In the genomic region with DNA sequence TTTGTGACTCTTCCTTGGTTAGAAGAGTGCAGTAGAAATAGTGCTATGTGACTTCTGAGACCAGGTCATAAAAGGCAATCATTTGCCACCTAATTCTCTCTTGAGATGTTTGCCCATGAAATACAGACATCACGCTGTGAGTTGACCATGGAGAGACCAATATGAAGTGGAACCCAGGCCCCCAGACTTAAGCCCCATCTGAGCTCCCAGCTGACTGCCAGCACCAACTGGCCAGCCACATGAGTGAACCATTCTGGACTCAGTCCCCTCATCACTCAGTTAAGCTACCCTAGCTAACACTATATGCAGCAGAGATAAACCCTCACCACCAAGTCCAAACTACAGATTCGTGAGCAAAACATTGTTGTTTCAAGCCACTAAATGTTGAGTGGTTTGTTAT, we compare ENCODE assay signal across 28 cellular contexts.
"Had no signal": no experiment of that assay in that cellular context is flagged by ENCODE, and none has a peak within 500 bp of the region (broad histone marks: within the 10 kb centered on the region; RNA-seq: fewer than 3 reads in every experiment).

No MANE protein-coding gene starts in this region.

- H3K27ac ChIP-seq: ascending aorta, cardiac muscle cell, VCaP had no signal

- H3K27me3 ChIP-seq: ascending aorta, cardiac muscle cell had no signal

- H3K4me1 ChIP-seq: ascending aorta had no signal

- DNase-seq: activated B cell treated with CpG ODN at 0.5 μM for 24 hours; activated CD4-positive, alpha-beta memory T cell treated with anti-CD3 and anti-CD28 coated beads for 36 hours; activated CD4-positive, alpha-beta T cell treated with anti-CD3 and anti-CD28 coated beads for 4 hours; activated CD4-positive, alpha-beta T cell treated with anti-CD3 and anti-CD28 coated beads, Interleukin-2, amount 10 ng/mL, durations not matched to agents 24 days and 14 days; activated CD4-positive, alpha-beta T cell treated with anti-CD3 and anti-CD28 coated beads, Interleukin-2, amount 50 U/mL, for 1 hour; activated CD4-positive, alpha-beta T cell treated with anti-CD3 and anti-CD28 coated beads, Interleukin-2, amount 50 U/mL, for 4 hours; activated CD4-positive, CD25-positive, alpha-beta regulatory T cell treated with anti-CD3 and anti-CD28 coated beads, Interleukin-2, amount 50 U/mL, for 72 hours; activated CD8-positive, alpha-beta memory T cell treated with anti-CD3 and anti-CD28 coated beads, Interleukin-2, amount 50 U/mL, for 4 hours; activated CD8-positive, alpha-beta T cell treated with anti-CD3 and anti-CD28 coated beads for 36 hours; activated effector memory CD4-positive, alpha-beta T cell treated with Interleukin-2 at 50 U/mL for 16 hours; activated gamma-delta T cell; activated naive CD4-positive, alpha-beta T cell treated with anti-CD3 and anti-CD28 coated beads, Interleukin-2, amount 10 ng/mL, durations not matched to agents 7 days and 5 days; activated naive CD4-positive, alpha-beta T cell treated with Interleukin-2 at 50 U/mL for 16 hours; activated naive CD8-positive, alpha-beta T cell treated with anti-CD3 and anti-CD28 coated beads, Interleukin-2, amount 10 ng/mL, durations not matched to agents 7 days and 5 days; activated naive CD8-positive, alpha-beta T cell treated with anti-CD3 and anti-CD28 coated beads, Interleukin-2, amount 50 U/mL, for 24 hours; activated T-cell treated with anti-CD3 and anti-CD28 coated beads for 4 hours; activated T-cell treated with anti-CD3 and anti-CD28 coated beads, Interleukin-2, amount 50 U/mL, for 24 hours; activated T-cell treated with anti-CD3 and anti-CD28 coated beads, Interleukin-2, amount 50 U/mL, for 48 hours; amygdala; anterior cingulate cortex; central memory CD4-positive, alpha-beta T cell; T-helper 2 cell; T-helper 9 cell had no signal

- FAIRE-seq: bronchial epithelial cell, colon had no signal

- H3K9me3 ChIP-seq: ascending aorta had no signal

- H3K4me3 ChIP-seq: ascending aorta, cardiac muscle cell had no signal

- H3K36me3 ChIP-seq: ascending aorta, cardiac muscle cell had no signal
